9 cellular contexts compared by ENCODE assay signal in the genomic region with DNA sequence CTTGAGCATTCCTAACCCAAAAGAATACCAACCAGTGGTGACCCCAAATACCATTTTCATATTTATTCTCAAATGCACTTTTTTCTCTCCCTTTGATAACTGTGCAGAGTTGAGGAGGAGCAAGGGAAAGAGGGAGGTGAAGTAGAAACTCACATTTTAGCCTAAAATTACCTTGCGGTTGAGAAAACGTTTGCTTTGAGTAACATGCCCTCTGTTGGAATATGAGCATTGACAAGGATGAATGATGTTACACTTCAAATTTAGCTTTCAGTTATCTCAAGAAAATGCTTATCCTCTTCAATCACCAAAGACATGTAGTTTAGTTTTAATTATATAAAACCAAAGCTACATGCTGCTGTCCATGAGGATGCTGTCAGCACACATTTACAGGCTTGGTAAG. TPM values are rescaled to one million over a fixed set of nuclear protein-coding genes. Genes with fewer than 3 reads are reported as not detected.
"Had no signal": no experiment of that assay in that cellular context is flagged by ENCODE, and none has a peak within 500 bp of the region (broad histone marks: within the 10 kb centered on the region; RNA-seq: fewer than 3 reads in every experiment).

No MANE protein-coding gene starts in this region.

- ATAC-seq: GM23338, HepG2 had no signal

- H3K9me3 Mint-ChIP-seq: GM23338, IgD-negative memory B cell had no signal

- H3K27ac ChIP-seq: HL-60 had no signal

- DNase-seq: H9, HCEC 1CT had no signal

- FAIRE-seq: H1, H54, HepG2 had no signal

- H3K27ac Mint-ChIP-seq: GM23338, H9, IgD-negative memory B cell had no signal

- H3K4me3 Mint-ChIP-seq: IgD-negative memory B cell had no signal

RNA-seq across cellular contexts. Expression of gene GRP, which starts 2.4 kb away (rescaled TPM):
- total RNA-seq: GM23338, H1, H9, HepG2, HT1080 had no signal
- polyA plus RNA-seq: GM23338, H1, HepG2, IgD-negative memory B cell had no signal

RNA-seq across cellular contexts. Expression of gene RAX, which starts 50.9 kb away (rescaled TPM):
- total RNA-seq: HepG2, HT1080 had no signal
- polyA plus RNA-seq: HepG2, IgD-negative memory B cell had no signal
